In genomic region chr5:132790201-132790870, GRCh38 we compare ENCODE assay signal across 13 cellular contexts. TPM values are rescaled to one million over a fixed set of nuclear protein-coding genes. Genes with fewer than 3 reads are reported as not detected.
"Had no signal": no experiment of that assay in that cellular context is flagged by ENCODE, and none has a peak within 500 bp of the region (broad histone marks: within the 10 kb centered on the region; RNA-seq: fewer than 3 reads in every experiment).

No MANE protein-coding gene starts in this region.

- H3K27ac ChIP-seq: psoas muscle, sigmoid colon, thoracic aorta, vagina had no signal

- DNase-seq: activated CD4-positive, alpha-beta memory T cell treated with anti-CD3 and anti-CD28 coated beads, Interleukin-2, amount 10 ng/mL, durations not matched to agents 7 days and 5 days; activated CD4-positive, alpha-beta T cell treated with anti-CD3 and anti-CD28 coated beads for 1 hour; activated CD8-positive, alpha-beta memory T cell treated with anti-CD3 and anti-CD28 coated beads, Interleukin-2, amount 50 U/mL, for 4 hours; activated naive CD8-positive, alpha-beta T cell treated with anti-CD3 and anti-CD28 coated beads, Interleukin-2, amount 50 U/mL, for 24 hours; effector memory CD8-positive, alpha-beta T cell; left cardiac atrium; psoas muscle; sigmoid colon; stimulated activated CD4-positive, alpha-beta T cell treated with anti-CD3 and anti-CD28 coated beads, Interleukin-12 subunit alpha, Interleukin-12 subunit beta, amount 100 ng/mL, for 4 hours; stimulated activated naive CD4-positive, alpha-beta T cell had no signal

- H3K36me3 ChIP-seq: sigmoid colon, thoracic aorta, vagina had no signal

- H3K4me1 ChIP-seq: psoas muscle, sigmoid colon, vagina had no signal

- ATAC-seq: activated naive CD8-positive, alpha-beta T cell treated with anti-CD3 and anti-CD28 coated beads, Interleukin-2, amount 50 U/mL, for 24 hours; effector memory CD8-positive, alpha-beta T cell; psoas muscle had no signal

- H3K4me3 ChIP-seq: psoas muscle, sigmoid colon, thoracic aorta, vagina had no signal

- H3K9me3 ChIP-seq: psoas muscle, sigmoid colon, thoracic aorta, vagina had no signal

- H3K27me3 ChIP-seq: sigmoid colon, vagina had no signal

RNA-seq across cellular contexts. Expression of gene SOWAHA, which starts 22.8 kb away (rescaled TPM):
- total RNA-seq: activated CD4-positive, alpha-beta memory T cell treated with anti-CD3 and anti-CD28 coated beads, Interleukin-2, amount 10 ng/mL, durations not matched to agents 7 days and 5 days; lung microvascular endothelial cell; psoas muscle; vagina had no signal

RNA-seq across cellular contexts. Expression of gene CCNI2, which starts 43.1 kb away (rescaled TPM):
- total RNA-seq: left cardiac atrium, lung microvascular endothelial cell, psoas muscle, thoracic aorta, vagina had no signal
- polyA plus RNA-seq: psoas muscle had no signal
